8 cellular contexts compared by ENCODE assay signal in the genomic region with DNA sequence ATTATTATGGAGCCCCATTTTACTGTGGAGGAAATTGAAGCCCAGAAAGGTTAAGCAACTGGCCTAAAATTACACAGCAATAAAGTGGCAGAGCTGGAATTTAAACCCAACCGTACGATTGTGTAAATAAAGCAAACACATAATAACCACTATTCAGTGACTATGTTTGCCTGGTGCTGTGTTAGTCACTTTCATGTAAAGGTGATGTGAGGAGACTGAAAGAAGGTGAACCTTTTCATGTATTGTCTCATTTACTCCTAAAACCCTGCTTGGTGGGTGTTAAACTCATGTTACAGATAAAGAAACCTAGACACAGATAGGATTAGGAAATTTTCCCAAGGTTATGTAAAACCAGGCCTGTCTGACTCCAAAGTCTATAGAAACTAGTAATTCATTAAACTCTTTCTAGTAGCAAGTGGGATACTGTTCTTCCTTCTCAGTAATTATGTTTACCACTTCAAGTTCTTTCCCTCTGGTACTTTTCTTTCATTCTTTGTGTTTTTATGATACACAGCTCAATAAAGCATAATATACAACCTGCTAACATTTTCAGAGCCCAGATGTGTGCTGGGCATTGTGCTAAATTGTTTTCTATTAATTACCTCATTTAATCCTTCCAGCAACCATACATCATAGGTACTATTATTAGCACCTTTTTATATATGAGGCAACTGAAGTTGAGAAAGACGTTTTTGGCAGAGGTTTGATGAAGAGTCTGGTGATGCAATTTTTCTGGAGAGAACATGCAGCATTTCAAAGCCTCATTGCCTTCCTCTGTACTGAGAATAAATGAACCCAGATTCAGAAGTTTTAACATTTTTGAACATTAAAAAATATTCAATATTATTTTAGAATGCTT.
DNase-seq lines count a peak whose midpoint lies in the region; ATAC-seq, FAIRE-seq and TF ChIP-seq lines count a peak whose summit lies in the region.

No MANE protein-coding gene starts in this region.

- no peaks in the 10 kb centered on the region for H3K27me3 Mint-ChIP-seq in CD8-positive, alpha-beta memory T cell

- no peak overlapping the region for H3K4me3 ChIP-seq in CD8-positive, alpha-beta memory T cell (ENCODE audit: low read length)
- H3K4me3 ChIP-seq in OCI-LY7 (ENCODE audit: low read depth, low read length, poor library complexity, severe bottlenecking) = no peak overlapping the region
- H3K4me3 ChIP-seq in heart right ventricle = no peak overlapping the region
- no peak overlapping the region for H3K4me3 ChIP-seq in upper lobe of left lung

- TF ChIP-seq POLR2A in upper lobe of left lung (IDR thresholded peaks at IDR 0.05) (no peak), H54 (IDR thresholded peaks at IDR 0.05; ENCODE audit: low read depth, low read length) (no peak)

- no peak overlapping the region for H2AFZ ChIP-seq in OCI-LY7 (ENCODE audit: low read length)

- peak overlapping the region; percentile 51 for H3K4me2 ChIP-seq in OCI-LY7 (ENCODE audit: low read length)

- ATAC-seq in GM21825 (IDR thresholded peaks at IDR 0.05; ENCODE audit: unreplicated experiment) (peak; percentile 7), heart right ventricle (peak in 5 of 8 donors; percentile 10 to 75 (median 41)), upper lobe of left lung (ENCODE audit: low FRiP score in 2 of 2) (peak; percentile 19 to 74)

- CTCF ChIA-PET in CD8-positive, alpha-beta memory T cell (lab: Charles Lee) = interaction anchor here (1.5 kb wide), 1 partner anchor 35 kb away, joined by 3 read pairs; no protein-coding TSS in a partner anchor
- CTCF ChIA-PET in OCI-LY7 (lab: Charles Lee; ENCODE audit: unreplicated experiment) = no interaction called here

- POLR2A ChIA-PET in CD8-positive, alpha-beta memory T cell (lab: Charles Lee) = no interaction called here
- POLR2A ChIA-PET in OCI-LY7 (lab: Charles Lee) = no interaction called here

- H3K9me3 ChIP-seq in CD8-positive, alpha-beta memory T cell (ENCODE audit: low read length) = no peaks in the 10 kb centered on the region
- no peaks in the 10 kb centered on the region for H3K9me3 ChIP-seq in OCI-LY7 (ENCODE audit: low read length)
- no peaks in the 10 kb centered on the region for H3K9me3 ChIP-seq in heart right ventricle
- H3K9me3 ChIP-seq in upper lobe of left lung = no peaks in the 10 kb centered on the region

- no peaks in the 10 kb centered on the region for H3K27me3 ChIP-seq in CD8-positive, alpha-beta memory T cell (ENCODE audit: insufficient read depth, low read length, poor library complexity, severe bottlenecking)
- no peaks in the 10 kb centered on the region for H3K27me3 ChIP-seq in heart right ventricle
- H3K27me3 ChIP-seq in upper lobe of left lung = no peaks in the 10 kb centered on the region

- BruUV-seq in OCI-LY7 (replicated peaks; lab: Mats Ljungman, UMichigan) = no TSS peak

- H3K36me3 ChIP-seq in CD8-positive, alpha-beta memory T cell (ENCODE audit: insufficient read depth, low read length) = no peaks in the 10 kb centered on the region
- H3K36me3 ChIP-seq in OCI-LY7 (ENCODE audit: insufficient read depth, low read length) (no peaks in the 10 kb centered on the region), heart right ventricle (no peaks in the 10 kb centered on the region), upper lobe of left lung (no peaks in the 10 kb centered on the region)

- H3K36me3 Mint-ChIP-seq in CD8-positive, alpha-beta memory T cell = peaks cover 0 to 4% (median 0%) of the 10 kb centered on the region in 3 donors

- H3K4me1 ChIP-seq in CD8-positive, alpha-beta memory T cell (ENCODE audit: insufficient read depth, low read length) = peaks cover 17% of the 10 kb centered on the region
- H3K4me1 ChIP-seq in OCI-LY7 (ENCODE audit: insufficient read depth, low read length, poor library complexity, severe bottlenecking) = peaks cover 18% of the 10 kb centered on the region
- H3K4me1 ChIP-seq in heart right ventricle = peaks cover 0 to 24% (median 18%) of the 10 kb centered on the region in 9 donors
- peaks cover 21 to 34% (median 25%) of the 10 kb centered on the region in 4 donors for H3K4me1 ChIP-seq in upper lobe of left lung

- peak overlapping the region in 2 of 7 donors; percentile 3 to 57 for H3K4me3 Mint-ChIP-seq in CD8-positive, alpha-beta memory T cell

- WGBS in heart right ventricle, 2 donors = 56 to 72% methylated on average over 3 of the region's 3 CpGs
- WGBS in upper lobe of left lung, 2 donors = 48 to 58% methylated on average over 3 of the region's 3 CpGs

- no peaks in the 10 kb centered on the region for H3K9me2 ChIP-seq in OCI-LY7 (ENCODE audit: insufficient read depth, low read length)

- peaks cover 25 to 42% (median 33%) of the 10 kb centered on the region in 3 donors for H3K4me1 Mint-ChIP-seq in CD8-positive, alpha-beta memory T cell

- intact Hi-C loops in OCI-LY7 (cut with micrococcal nuclease; ENCODE audit: unreplicated experiment) = no loop called here
- intact Hi-C loops in heart right ventricle (cut with DNase I) = no loop called here

- DNase-seq in CD8-positive, alpha-beta memory T cell = no peak
- DNase-seq in OCI-LY7 (ENCODE audit: low spot score) = no peak
- no peak for DNase-seq in heart right ventricle
- no peak for DNase-seq in upper lobe of left lung
- DNase-seq in H54 (ENCODE audit: insufficient read length, low spot score) = no peak
- no peak for DNase-seq in activated gamma-delta T cell (lab: John Stamatoyannopoulos, UW)
- DNase-seq in NCI-H82 treated with DMSO at 0.1 percent for 48 hours (lab: John Stamatoyannopoulos, UW; ENCODE audit: unreplicated experiment) = no peak

- H3K27ac Mint-ChIP-seq in CD8-positive, alpha-beta memory T cell = peak overlapping the region in 7 of 8 donors; percentile 55 to 96 (median 88)

- no peaks in the 10 kb centered on the region for H3K79me2 ChIP-seq in OCI-LY7 (ENCODE audit: insufficient read depth, low read depth, low read length)

- FAIRE-seq in H54 (lab: Jason Lieb, UNC) = no peak

- H4K20me1 ChIP-seq in OCI-LY7 (ENCODE audit: insufficient read depth, low read length) = no peaks in the 10 kb centered on the region

- no peak for TF ChIP-seq EP300 in upper lobe of left lung (IDR thresholded peaks at IDR 0.05)

- TF ChIP-seq CTCF in OCI-LY7 (conservative IDR thresholded peaks at IDR 0.05; ENCODE audit: low read length) (no peak), heart right ventricle (IDR thresholded peaks at IDR 0.05) (no peak), upper lobe of left lung (IDR thresholded peaks at IDR 0.05) (no peak)

- H3K27ac ChIP-seq in CD8-positive, alpha-beta memory T cell (ENCODE audit: low read depth, low read length) = no peak overlapping the region
- H3K27ac ChIP-seq in OCI-LY7 (ENCODE audit: low read depth, low read length, poor library complexity, severe bottlenecking) (no peak overlapping the region), heart right ventricle (peak overlapping the region in 7 of 10 donors; percentile 6 to 77 (median 62)), upper lobe of left lung (peak overlapping the region; percentile 35 to 75 (median 63))

- no peaks in the 10 kb centered on the region for H3K9me3 Mint-ChIP-seq in CD8-positive, alpha-beta memory T cell

Comparison
In these comparisons a context has a peak if more than half of its experiments do, and no peak if none do; other contexts are left out.
1. H3K27ac ChIP-seq: peak in heart right ventricle (7 of 10) and upper lobe of left lung (4 of 4); none in CD8-positive, alpha-beta memory T cell (single experiment) and OCI-LY7 (single experiment).
2. Peak in every context shown above with its lines, with median percentiles within 50 percentile points of each other: ATAC-seq.